10 cellular contexts compared by ENCODE assay signal in the genomic region with DNA sequence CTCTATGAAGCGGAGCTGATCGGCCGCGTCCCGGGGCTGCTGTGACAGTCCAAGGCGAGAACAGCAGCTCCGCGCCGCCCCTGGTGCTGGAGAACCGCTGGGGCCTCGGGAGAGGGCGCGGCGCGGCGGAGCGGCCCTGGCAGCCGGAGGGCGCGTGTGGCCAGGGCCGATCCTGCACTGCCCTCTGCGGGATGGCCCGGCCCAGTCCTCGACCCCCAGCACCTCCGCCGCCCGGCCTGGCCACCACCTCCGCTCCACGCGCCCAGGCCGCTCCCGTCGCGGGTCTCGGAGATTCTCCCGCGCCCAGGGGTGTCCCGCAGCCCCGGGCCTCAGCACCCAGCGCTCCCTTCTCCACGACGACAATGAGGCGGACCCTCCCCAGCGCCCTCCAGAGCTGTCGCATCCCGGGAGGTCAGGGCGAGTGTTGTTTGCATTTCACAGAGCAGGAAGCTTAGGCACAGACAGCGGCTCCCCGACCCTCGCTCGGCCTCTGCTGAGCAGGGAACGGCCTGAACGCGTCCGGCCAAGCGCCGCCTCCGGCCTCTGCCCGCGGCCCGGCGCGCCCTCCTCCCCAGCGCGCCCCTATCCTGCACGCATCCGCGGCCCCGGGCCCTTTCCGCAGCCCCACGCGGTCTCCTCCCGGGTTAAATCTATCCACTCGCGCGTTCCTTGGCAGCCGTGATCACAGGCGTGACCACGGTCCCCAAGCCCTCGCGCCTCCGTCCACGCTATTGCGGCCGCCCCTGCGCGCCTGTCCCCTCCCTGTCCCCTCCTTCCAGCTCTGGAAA.
DNase-seq lines count a peak whose midpoint lies in the region; ATAC-seq, FAIRE-seq and TF ChIP-seq lines count a peak whose summit lies in the region.
"Had no signal": no experiment of that assay in that cellular context is flagged by ENCODE, and none has a peak within 500 bp of the region (broad histone marks: within the 10 kb centered on the region; RNA-seq: fewer than 3 reads in every experiment).

No MANE protein-coding gene starts in this region.

- intact Hi-C loops in GM12878 (cut with micrococcal nuclease; ENCODE audit: unreplicated experiment) (loop anchor here (10.0 kb wide), 1 partner anchor 223 kb away; no protein-coding TSS in a partner anchor), psoas muscle (cut with DNase I) (no loop called here)

- no peaks in the 10 kb centered on the region for H4K20me1 ChIP-seq in GM12878 (ENCODE audit: control insufficient read depth, insufficient read depth)
- H4K20me1 ChIP-seq in hepatocyte (ENCODE audit: insufficient read depth, poor library complexity, severe bottlenecking): no peaks in the 10 kb centered on the region

- CTCF ChIA-PET in GM12878 (lab: Yijun Ruan, JAX): no interaction called here

- no peak for TF ChIP-seq RAD21 in GM12878 (IDR thresholded peaks at IDR 0.05; ENCODE audit: insufficient read depth, low read depth, low read length)

- no peak overlapping the region for H2AFZ ChIP-seq in GM12878 (ENCODE audit: control insufficient read depth, low read depth, low read length)
- no peak overlapping the region for H2AFZ ChIP-seq in hepatocyte

- SMC1A ChIA-PET in GM12878 (lab: Charles Lee; ENCODE audit: uncharacterized antibody, unreplicated experiment): no interaction called here

- no peak overlapping the region for H3K27ac Mint-ChIP-seq in T-helper 2 cell treated with Interferon-gamma antibody and Interleukin-4, amounts not matched to agents 5 μg/mL and 100 μg/mL, for 36 hours

- H3K9me2 ChIP-seq in hepatocyte (replicated peaks; ENCODE audit: insufficient read depth): no peaks in the 10 kb centered on the region

- ATAC-seq in GM12878 (peak; percentile 27; the same call in 1 of the 3 replicates), psoas muscle (peak; percentile 68 to 79 (median 77)), GM19463 (IDR thresholded peaks at IDR 0.05; ENCODE audit: unreplicated experiment) (no peak), GM18907 (IDR thresholded peaks at IDR 0.05; ENCODE audit: unreplicated experiment) (no peak)

- no peak overlapping the region for H3K9ac ChIP-seq in GM12878 (ENCODE audit: control insufficient read depth, insufficient read depth, low read length)

- no peaks in the 10 kb centered on the region for H3K9me3 Mint-ChIP-seq in T-helper 2 cell treated with Interferon-gamma antibody and Interleukin-4, amounts not matched to agents 5 μg/mL and 100 μg/mL, for 36 hours

- no peak for FAIRE-seq in GM12878 (lab: Jason Lieb, UNC)

- H3K36me3 Mint-ChIP-seq in T-helper 2 cell treated with Interferon-gamma antibody and Interleukin-4, amounts not matched to agents 5 μg/mL and 100 μg/mL, for 36 hours (ENCODE audit: low read depth): no peaks in the 10 kb centered on the region

- POLR2A ChIA-PET in GM12878 (lab: Charles Lee): no interaction called here

- peak in 1 of 3 experiments; percentile 9; a peak in 1 of 6 replicates for TF ChIP-seq CTCF in GM12878 (IDR thresholded peaks at IDR 0.05 in 2 of 3, conservative IDR thresholded peaks at IDR 0.05 in 1 of 3; ENCODE audit: control insufficient read depth in 2 of 3, extremely low read depth in 1 of 3, insufficient read depth in 1 of 3, low read depth in 3 of 3, low read length in 3 of 3)
- peak; percentile 23 for TF ChIP-seq CTCF in hepatocyte (IDR thresholded peaks at IDR 0.05; ENCODE audit: poor library complexity)
- peak; percentile 27 for TF ChIP-seq CTCF in psoas muscle (IDR thresholded peaks at IDR 0.05)

- no peaks in the 10 kb centered on the region for H3K79me2 ChIP-seq in GM12878 (ENCODE audit: control insufficient read depth, insufficient read depth, low read length)
- H3K79me2 ChIP-seq in hepatocyte: no peaks in the 10 kb centered on the region

- in situ Hi-C loops in GM12878 (cut with MboI): no loop called here

- WGBS in GM12878 (ENCODE audit: insufficient coverage, insufficient replicate concordance, low lambda C conversion rate, missing lambda C conversion rate): 52% methylated on average over 58 of the region's 87 CpGs
- 1% methylated on average over 49 of the region's 87 CpGs for WGBS in hepatocyte (ENCODE audit: low lambda C conversion rate, missing lambda C conversion rate)
- WGBS in psoas muscle, 3 donors: 3 to 4% (median 3%) methylated on average over 44 to 87 of the region's 87 CpGs

- no peaks in the 10 kb centered on the region for H3K36me3 ChIP-seq in GM12878 (ENCODE audit: control insufficient read depth in 2 of 2, insufficient read depth in 2 of 2, low read length in 1 of 2)
- H3K36me3 ChIP-seq in hepatocyte (replicated peaks; ENCODE audit: insufficient read depth, low read depth): no peaks in the 10 kb centered on the region
- no peaks in the 10 kb centered on the region for H3K36me3 ChIP-seq in psoas muscle (ENCODE audit: insufficient read depth in 1 of 2, low read depth in 1 of 2)
- H3K36me3 ChIP-seq: uterus had no signal

- DNase-seq in ELR (ENCODE audit: low read depth): peak; percentile 56
- DNase-seq in GM12878 (ENCODE audit: low read depth, low spot score): no peak
- DNase-seq in hepatocyte (ENCODE audit: low spot score): peak; percentile 62
- peak in 1 of 2 donors; percentile 54 for DNase-seq in psoas muscle
- no peak for DNase-seq in T-helper 2 cell treated with Interferon-gamma antibody and Interleukin-4, amounts not matched to agents 5 μg/mL and 100 μg/mL, for 36 hours (ENCODE audit: low spot score)
- no peak for DNase-seq in activated CD4-positive, alpha-beta T cell treated with anti-CD3 and anti-CD28 coated beads for 48 hours
- DNase-seq: NCI-H2107 had no signal

- H3K27me3 Mint-ChIP-seq in T-helper 2 cell treated with Interferon-gamma antibody and Interleukin-4, amounts not matched to agents 5 μg/mL and 100 μg/mL, for 36 hours (ENCODE audit: low read depth): peaks cover 55% of the 10 kb centered on the region

- no peak overlapping the region for H3K27ac ChIP-seq in GM12878 (ENCODE audit: control insufficient read depth, insufficient read depth)
- no peak overlapping the region for H3K27ac ChIP-seq in hepatocyte
- H3K27ac ChIP-seq in psoas muscle: no peak overlapping the region
- H3K27ac ChIP-seq: uterus had no signal

- H3K4me3 Mint-ChIP-seq in T-helper 2 cell treated with Interferon-gamma antibody and Interleukin-4, amounts not matched to agents 5 μg/mL and 100 μg/mL, for 36 hours: no peak overlapping the region

- no peaks in the 10 kb centered on the region; the same call in 2 of the 3 replicates for H3K9me3 ChIP-seq in GM12878 (replicated peaks; ENCODE audit: control insufficient read depth, insufficient read depth, low read length)
- H3K9me3 ChIP-seq in hepatocyte (ENCODE audit: low read depth): no peaks in the 10 kb centered on the region
- peaks cover under 1% of the 10 kb centered on the region for H3K9me3 ChIP-seq in psoas muscle

- peaks cover 3 to 4% of the 10 kb centered on the region in 2 experiments; a peak in 3 of 4 replicates for H3K27me3 ChIP-seq in GM12878 (replicated peaks in 1 of 2; ENCODE audit: control insufficient read depth in 2 of 2, insufficient read depth in 2 of 2, low read length in 1 of 2)
- H3K27me3 ChIP-seq in hepatocyte: peaks cover 54% of the 10 kb centered on the region
- H3K27me3 ChIP-seq in psoas muscle (ENCODE audit: insufficient read depth in 3 of 3, low read length in 2 of 3): peaks cover 0 to 46% (median 15%) of the 10 kb centered on the region in 3 donors
- H3K27me3 ChIP-seq: uterus had no signal

- H3K4me1 Mint-ChIP-seq in T-helper 2 cell treated with Interferon-gamma antibody and Interleukin-4, amounts not matched to agents 5 μg/mL and 100 μg/mL, for 36 hours (ENCODE audit: low read depth): peaks cover 3% of the 10 kb centered on the region

- RAD21 ChIA-PET in GM12878 (lab: Charles Lee; ENCODE audit: unreplicated experiment): no interaction called here

- H3K4me1 ChIP-seq in GM12878 (ENCODE audit: control insufficient read depth, insufficient read depth, low read length): no peaks in the 10 kb centered on the region
- peaks cover 19% of the 10 kb centered on the region for H3K4me1 ChIP-seq in hepatocyte (ENCODE audit: insufficient read depth)
- H3K4me1 ChIP-seq in psoas muscle: peaks cover 8% of the 10 kb centered on the region

- TF ChIP-seq POLR2A in GM12878 (IDR thresholded peaks at IDR 0.05; ENCODE audit: low read depth, low read length): no peak

- H3K4me2 ChIP-seq in GM12878 (ENCODE audit: control insufficient read depth, insufficient read depth) (no peak overlapping the region), hepatocyte (peak overlapping the region; percentile 92)

- BruUV-seq in GM12878 (replicated peaks; lab: Mats Ljungman, UMichigan): no TSS peak

- no peak for TF ChIP-seq EP300 in GM12878 (IDR thresholded peaks at IDR 0.05; ENCODE audit: borderline replicate concordance in 1 of 2, control insufficient read depth in 1 of 2, low read depth in 2 of 2, low read length in 2 of 2)

- H3K4me3 ChIP-seq in GM12878 (no peak overlapping the region), hepatocyte (peak overlapping the region; percentile 39), psoas muscle (peak overlapping the region; percentile 37)
- H3K4me3 ChIP-seq: uterus had no signal

TF ChIP-seq in GM12878, 131 proteins besides CTCF, POLR2A, EP300 and RAD21:
- TF ChIP-seq BCL11A (IDR thresholded peaks at IDR 0.05; ENCODE audit: low read depth, low read length) (no peak), MAX (IDR thresholded peaks at IDR 0.05; ENCODE audit: low read depth, low read length) (no peak), NFXL1 (IDR thresholded peaks at IDR 0.05; ENCODE audit: borderline replicate concordance) (no peak), WRNIP1 (IDR thresholded peaks at IDR 0.05; ENCODE audit: borderline replicate concordance, low read depth, low read length) (no peak), FOXK2 (IDR thresholded peaks at IDR 0.05) (no peak), SUZ12 (IDR thresholded peaks at IDR 0.05; ENCODE audit: unreplicated experiment) (peak; percentile 81), CHD4 (IDR thresholded peaks at IDR 0.05) (no peak)
- TF ChIP-seq, protein P1, sequence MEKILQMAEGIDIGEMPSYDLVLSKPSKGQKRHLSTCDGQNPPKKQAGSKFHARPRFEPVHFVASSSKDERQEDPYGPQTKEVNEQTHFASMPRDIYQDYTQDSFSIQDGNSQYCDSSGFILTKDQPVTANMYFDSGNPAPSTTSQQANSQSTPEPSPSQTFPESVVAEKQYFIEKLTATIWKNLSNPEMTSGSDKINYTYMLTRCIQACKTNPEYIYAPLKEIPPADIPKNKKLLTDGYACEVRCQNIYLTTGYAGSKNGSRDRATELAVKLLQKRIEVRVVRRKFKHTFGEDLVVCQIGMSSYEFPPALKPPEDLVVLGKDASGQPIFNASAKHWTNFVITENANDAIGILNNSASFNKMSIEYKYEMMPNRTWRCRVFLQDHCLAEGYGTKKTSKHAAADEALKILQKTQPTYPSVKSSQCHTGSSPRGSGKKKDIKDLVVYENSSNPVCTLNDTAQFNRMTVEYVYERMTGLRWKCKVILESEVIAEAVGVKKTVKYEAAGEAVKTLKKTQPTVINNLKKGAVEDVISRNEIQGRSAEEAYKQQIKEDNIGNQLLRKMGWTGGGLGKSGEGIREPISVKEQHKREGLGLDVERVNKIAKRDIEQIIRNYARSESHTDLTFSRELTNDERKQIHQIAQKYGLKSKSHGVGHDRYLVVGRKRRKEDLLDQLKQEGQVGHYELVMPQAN (conservative IDR thresholded peaks at IDR 0.05): no peak

Comparison
In these comparisons a context has a peak if more than half of its experiments do, and no peak if none do; other contexts are left out.
1. DNase-seq: peak in ELR (single experiment) and hepatocyte (single experiment); none in GM12878 (single experiment), T-helper 2 cell treated with Interferon-gamma antibody and Interleukin-4, amounts not matched to agents 5 μg/mL and 100 μg/mL, for 36 hours (single experiment) and activated CD4-positive, alpha-beta T cell treated with anti-CD3 and anti-CD28 coated beads for 48 hours (single experiment).
2. ATAC-seq: peak in GM12878 (single experiment) and psoas muscle (4 of 4); none in GM19463 (single experiment) and GM18907 (single experiment).